In genomic region chr19:49672131-49672919, GRCh38 we compare ENCODE assay signal across 8 cellular contexts. TPM values are rescaled to one million over a fixed set of nuclear protein-coding genes. Genes with fewer than 3 reads are reported as not detected.
DNase-seq lines count a peak whose midpoint lies in the region; ATAC-seq, FAIRE-seq and TF ChIP-seq lines count a peak whose summit lies in the region.

No MANE protein-coding gene starts in this region.

- DNase-seq in NCI-H1436 (lab: John Stamatoyannopoulos, UW) (peak; percentile 84), NCI-H1436 treated with DMSO at 0.1 percent for 48 hours (lab: John Stamatoyannopoulos, UW) (no peak), NCI-H2196 treated with DMSO at 0.1 percent for 48 hours (lab: John Stamatoyannopoulos, UW; ENCODE audit: unreplicated experiment) (peak; percentile 60), cardiac fibroblast (ENCODE audit: low read depth in 2 of 2) (peak; percentile 72 to 77), kidney (peak; percentile 89)
- DNase-seq in stimulated activated CD4-positive, alpha-beta T cell treated with anti-CD3 and anti-CD28 coated beads, Interleukin-15, amount 100 ng/mL, for 24 hours: peak; percentile 83

- no peak for FAIRE-seq in kidney (lab: Jason Lieb, UNC)

- ATAC-seq in HG03280 (IDR thresholded peaks at IDR 0.05; ENCODE audit: unreplicated experiment): no peak

- H3K4me1 ChIP-seq in kidney (ENCODE audit: control insufficient read depth in 1 of 2, insufficient read depth in 1 of 2, low read depth in 1 of 2, low read length in 2 of 2): peaks cover 0 to 8% of the 10 kb centered on the region in 2 donors

- no peaks in the 10 kb centered on the region for H3K36me3 ChIP-seq in kidney (ENCODE audit: control insufficient read depth in 1 of 2, insufficient read depth in 2 of 2, low read length in 2 of 2)

- TF ChIP-seq CTCF in WI38 (IDR thresholded peaks at IDR 0.05; ENCODE audit: low read depth, low read length): peak; percentile 71
- peak; percentile 97 for TF ChIP-seq CTCF in cardiac fibroblast (IDR thresholded peaks at IDR 0.05; ENCODE audit: low read depth, low read length)
- TF ChIP-seq CTCF in kidney (IDR thresholded peaks at IDR 0.05; ENCODE audit: borderline replicate concordance, extremely low read depth, insufficient read depth): peak; percentile 86

- H3K9me3 ChIP-seq in kidney (ENCODE audit: control insufficient read depth in 1 of 2, low read length in 2 of 2): no peaks in the 10 kb centered on the region

- H3K9ac ChIP-seq in kidney (ENCODE audit: low read length in 2 of 2): peak overlapping the region in 1 of 2 donors; percentile 67

- H3K27ac ChIP-seq in kidney (ENCODE audit: low read depth in 2 of 2, low read length in 2 of 2): peak overlapping the region; percentile 41 to 71

- intact Hi-C loops in kidney (cut with DNase I): no loop called here

- H3K4me3 ChIP-seq in WI38 (ENCODE audit: low read depth, low read length) (no peak overlapping the region), cardiac fibroblast (replicated peaks in 1 of 2; ENCODE audit: low read depth in 2 of 2, low read length in 2 of 2) (no peak overlapping the region), kidney (ENCODE audit: low read length in 2 of 2) (peak overlapping the region; percentile 19 to 41)

RNA-seq across cellular contexts. Expression of gene PRMT1, which starts 4.7 kb away (rescaled TPM):
- total RNA-seq in kidney: 119 TPM
- 131 TPM for polyA plus RNA-seq in kidney (ENCODE audit: insufficient read depth, low read depth, low replicate concordance)

RNA-seq across cellular contexts. Expression of gene BCL2L12, which starts 6.6 kb away (rescaled TPM):
- total RNA-seq in kidney: 14.4 TPM
- polyA plus RNA-seq in kidney (ENCODE audit: insufficient read depth, low read depth, low replicate concordance): 13.5 TPM

RNA-seq across cellular contexts. Expression of gene IRF3, which starts 6.7 kb away (rescaled TPM):
- total RNA-seq in kidney: 84.9 TPM
- 64.5 TPM for polyA plus RNA-seq in kidney (ENCODE audit: insufficient read depth, low read depth, low replicate concordance)

RNA-seq across cellular contexts. Expression of gene ADM5, which starts 17.1 kb away (rescaled TPM):
- 2.1 TPM for total RNA-seq in kidney
- 0.60 TPM for polyA plus RNA-seq in kidney (ENCODE audit: insufficient read depth, low read depth, low replicate concordance)

RNA-seq across cellular contexts. Expression of gene CPT1C, which starts 18.6 kb away (rescaled TPM):
- 6.0 TPM for total RNA-seq in kidney
- polyA plus RNA-seq in kidney (ENCODE audit: insufficient read depth, low read depth, low replicate concordance): 2.6 TPM

Comparison
In these comparisons a context has a peak if more than half of its experiments do, and no peak if none do; other contexts are left out.
1. H3K4me3 ChIP-seq: peak in kidney (2 of 2); none in WI38 (single experiment) and cardiac fibroblast (0 of 2).
2. Peak in every context shown above with its lines, with median percentiles within 50 percentile points of each other: CTCF ChIP-seq.